ENCODE assay signal across 8 cellular contexts in genomic region chr19:29211562-29212416, GRCh38. TPM values are rescaled to one million over a fixed set of nuclear protein-coding genes. Genes with fewer than 3 reads are reported as not detected.
DNase-seq lines count a peak whose midpoint lies in the region; ATAC-seq and TF ChIP-seq lines count a peak whose summit lies in the region.

No MANE protein-coding gene starts in this region.

- intact Hi-C loops in vagina (cut with DNase I): no loop called here

- DNase-seq in GM03348 (ENCODE audit: low spot score) (peak; percentile 11), NAMALWA (ENCODE audit: low spot score) (peak; percentile 33), memory B cell (ENCODE audit: low spot score in 2 of 2) (peak in 1 of 2 donors; percentile 9), vagina (ENCODE audit: extremely low spot score in 2 of 2) (no peak)
- DNase-seq in stimulated activated naive CD4-positive, alpha-beta T cell treated with Interleukin-2 at 50 U/mL for 16 hours (lab: John Stamatoyannopoulos, UW): no peak
- no peak for DNase-seq in activated CD4-positive, CD25-positive, alpha-beta regulatory T cell treated with anti-CD3 and anti-CD28 coated beads, Interleukin-2, amount 50 U/mL, for 72 hours

- peak overlapping the region; percentile 89 for H3K4me3 Mint-ChIP-seq in memory B cell

- H3K27me3 Mint-ChIP-seq in memory B cell: no peaks in the 10 kb centered on the region

- peaks cover 28% of the 10 kb centered on the region for H3K4me1 ChIP-seq in vagina

- peaks cover 0 to 4% of the 10 kb centered on the region in 2 donors for H3K36me3 ChIP-seq in vagina

- H3K9me3 ChIP-seq in vagina: no peaks in the 10 kb centered on the region

- H3K27ac Mint-ChIP-seq in memory B cell: peak overlapping the region; percentile 97

- no peaks in the 10 kb centered on the region for H3K27me3 ChIP-seq in vagina

- peak overlapping the region; percentile 59 to 73 for H3K4me3 ChIP-seq in vagina

- peaks cover 30% of the 10 kb centered on the region for H3K4me1 Mint-ChIP-seq in memory B cell

- peaks cover 15% of the 10 kb centered on the region for H3K36me3 Mint-ChIP-seq in memory B cell

- ATAC-seq in memory B cell (ENCODE audit: low read depth) (peak; percentile 6), GM19455 (IDR thresholded peaks at IDR 0.05; ENCODE audit: unreplicated experiment) (no peak)

- no peak for TF ChIP-seq POLR2A in vagina (IDR thresholded peaks at IDR 0.05)

- H3K9me3 Mint-ChIP-seq in memory B cell: peaks cover 4% of the 10 kb centered on the region

- peak overlapping the region; percentile 48 for H3K27ac ChIP-seq in cingulate gyrus (ENCODE audit: low read depth, low read length)
- H3K27ac ChIP-seq in vagina: peak overlapping the region; percentile 83

- no peak for TF ChIP-seq CTCF in vagina (IDR thresholded peaks at IDR 0.05)

RNA-seq across cellular contexts. Expression of gene UQCRFS1, which starts 1.2 kb away (rescaled TPM):
- total RNA-seq in vagina: 27.0 TPM

Comparison
In these comparisons a context has a peak if more than half of its experiments do, and no peak if none do; other contexts are left out.
1. DNase-seq: peak in GM03348 (single experiment) and NAMALWA (single experiment); none in vagina (0 of 2), stimulated activated naive CD4-positive, alpha-beta T cell treated with Interleukin-2 at 50 U/mL for 16 hours (single experiment) and activated CD4-positive, CD25-positive, alpha-beta regulatory T cell treated with anti-CD3 and anti-CD28 coated beads, Interleukin-2, amount 50 U/mL, for 72 hours (single experiment).